ENCODE assay signal across 1 cellular context in the genomic region with DNA sequence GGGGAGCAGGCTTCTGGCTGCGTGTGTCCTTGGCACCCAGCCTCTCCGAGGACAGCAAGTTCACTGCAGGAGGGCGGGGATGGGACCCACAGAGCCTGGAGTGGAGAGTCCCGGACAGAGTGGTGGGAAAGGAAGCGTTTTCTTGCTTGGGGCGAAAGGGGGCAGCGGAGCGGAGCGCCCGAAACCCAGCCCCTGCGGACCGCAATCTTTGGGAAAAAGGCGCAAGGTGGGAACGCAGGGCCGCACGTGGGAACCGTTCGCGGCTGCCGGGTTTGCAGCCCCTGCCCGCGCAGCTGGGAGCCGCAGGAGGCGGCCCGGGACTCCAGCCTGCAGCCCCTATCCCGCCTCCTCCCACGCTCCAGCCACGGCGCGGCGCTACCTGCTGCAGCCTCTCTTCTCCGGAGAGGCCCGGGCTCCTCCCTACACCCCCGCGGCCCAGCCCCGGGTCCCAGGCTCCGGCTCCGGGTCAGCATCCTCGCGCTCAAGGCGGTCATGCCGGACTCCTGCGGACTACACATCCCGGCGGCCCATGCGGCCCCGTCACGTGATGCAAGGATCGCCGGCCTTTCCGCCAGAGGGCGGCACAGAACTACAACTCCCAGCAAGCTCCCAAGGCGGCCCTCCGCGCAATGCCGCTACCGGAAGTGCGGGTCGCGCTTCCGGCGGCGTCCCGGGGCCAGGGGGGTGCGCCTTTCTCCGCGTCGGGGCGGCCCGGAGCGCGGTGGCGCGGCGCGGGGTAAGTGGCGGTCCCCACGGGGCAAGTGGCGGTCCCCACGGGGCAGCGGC.
TF ChIP-seq lines count a peak whose summit lies in the region.

A gene (minus strand): TSS at position 505 of the 786 bp plus-strand sequence. CDS start 11 bp downstream, at position 494.
A gene (plus strand): TSS at position 656 of the 786 bp plus-strand sequence. CDS start 631 bp downstream, outside the sequence.

TF ChIP-seq in K562, 482 proteins besides CTCF, POLR2A, EP300 and RAD21 (continued from another document and continues in another):
- TF ChIP-seq, protein P1, sequence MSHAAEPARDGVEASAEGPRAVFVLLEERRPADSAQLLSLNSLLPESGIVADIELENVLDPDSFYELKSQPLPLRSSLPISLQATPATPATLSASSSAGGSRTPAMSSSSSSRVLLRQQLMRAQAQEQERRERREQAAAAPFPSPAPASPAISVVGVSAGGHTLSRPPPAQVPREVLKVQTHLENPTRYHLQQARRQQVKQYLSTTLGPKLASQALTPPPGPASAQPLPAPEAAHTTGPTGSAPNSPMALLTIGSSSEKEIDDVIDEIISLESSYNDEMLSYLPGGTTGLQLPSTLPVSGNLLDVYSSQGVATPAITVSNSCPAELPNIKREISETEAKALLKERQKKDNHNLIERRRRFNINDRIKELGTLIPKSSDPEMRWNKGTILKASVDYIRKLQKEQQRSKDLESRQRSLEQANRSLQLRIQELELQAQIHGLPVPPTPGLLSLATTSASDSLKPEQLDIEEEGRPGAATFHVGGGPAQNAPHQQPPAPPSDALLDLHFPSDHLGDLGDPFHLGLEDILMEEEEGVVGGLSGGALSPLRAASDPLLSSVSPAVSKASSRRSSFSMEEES (CRISPR knock-in tag; IDR thresholded peaks at IDR 0.05): peak; percentile 100
- TF ChIP-seq TGIF2 (CRISPR knock-in tag; IDR thresholded peaks at IDR 0.05) (peak; percentile 80; the same call in 1 of the 2 replicates), NONO (IDR thresholded peaks at IDR 0.05; ENCODE audit: low read depth in 2 of 2, low read length in 1 of 2) (peak in 1 of 2 experiments; percentile 61; a peak in 1 of 4 replicates), MXI1 (IDR thresholded peaks at IDR 0.05; ENCODE audit: low read depth, low read length) (peak; percentile 19), CEBPG (CRISPR knock-in tag; IDR thresholded peaks at IDR 0.05) (peak; percentile 86; the same call in 1 of the 2 replicates), CEBPG (tag; conservative IDR thresholded peaks at IDR 0.05 in 1 of 2, IDR thresholded peaks at IDR 0.05 in 1 of 2) (no peak; a peak in 1 of 4 replicates), XRCC3 (IDR thresholded peaks at IDR 0.05) (no peak), KLF1 (tag; IDR thresholded peaks at IDR 0.05) (peak; percentile 69), ZNF24 (IDR thresholded peaks at IDR 0.05) (0 out of 2 replicates have a peak, but pooled peaks have one; percentile 21), NR4A1 (CRISPR knock-in tag; IDR thresholded peaks at IDR 0.05) (peak; percentile 55; the same call in 1 of the 2 replicates), NR4A1 (tag; IDR thresholded peaks at IDR 0.05) (peak; percentile 74; the same call in 1 of the 2 replicates), ZFX (CRISPR knock-in tag; IDR thresholded peaks at IDR 0.05) (peak; percentile 83), ETV5 (CRISPR knock-in tag; IDR thresholded peaks at IDR 0.05; ENCODE audit: low read depth) (peak; percentile 90; the same call in 1 of the 2 replicates), GATAD2B (IDR thresholded peaks at IDR 0.05; ENCODE audit: borderline replicate concordance) (0 out of 2 replicates have a peak, but pooled peaks have one; percentile 23), CXXC5 (CRISPR knock-in tag; IDR thresholded peaks at IDR 0.05) (peak; percentile 99)
- TF ChIP-seq, protein P2, sequence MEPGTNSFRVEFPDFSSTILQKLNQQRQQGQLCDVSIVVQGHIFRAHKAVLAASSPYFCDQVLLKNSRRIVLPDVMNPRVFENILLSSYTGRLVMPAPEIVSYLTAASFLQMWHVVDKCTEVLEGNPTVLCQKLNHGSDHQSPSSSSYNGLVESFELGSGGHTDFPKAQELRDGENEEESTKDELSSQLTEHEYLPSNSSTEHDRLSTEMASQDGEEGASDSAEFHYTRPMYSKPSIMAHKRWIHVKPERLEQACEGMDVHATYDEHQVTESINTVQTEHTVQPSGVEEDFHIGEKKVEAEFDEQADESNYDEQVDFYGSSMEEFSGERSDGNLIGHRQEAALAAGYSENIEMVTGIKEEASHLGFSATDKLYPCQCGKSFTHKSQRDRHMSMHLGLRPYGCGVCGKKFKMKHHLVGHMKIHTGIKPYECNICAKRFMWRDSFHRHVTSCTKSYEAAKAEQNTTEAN (CRISPR knock-in tag; IDR thresholded peaks at IDR 0.05): no peak
- TF ChIP-seq, protein P3, sequence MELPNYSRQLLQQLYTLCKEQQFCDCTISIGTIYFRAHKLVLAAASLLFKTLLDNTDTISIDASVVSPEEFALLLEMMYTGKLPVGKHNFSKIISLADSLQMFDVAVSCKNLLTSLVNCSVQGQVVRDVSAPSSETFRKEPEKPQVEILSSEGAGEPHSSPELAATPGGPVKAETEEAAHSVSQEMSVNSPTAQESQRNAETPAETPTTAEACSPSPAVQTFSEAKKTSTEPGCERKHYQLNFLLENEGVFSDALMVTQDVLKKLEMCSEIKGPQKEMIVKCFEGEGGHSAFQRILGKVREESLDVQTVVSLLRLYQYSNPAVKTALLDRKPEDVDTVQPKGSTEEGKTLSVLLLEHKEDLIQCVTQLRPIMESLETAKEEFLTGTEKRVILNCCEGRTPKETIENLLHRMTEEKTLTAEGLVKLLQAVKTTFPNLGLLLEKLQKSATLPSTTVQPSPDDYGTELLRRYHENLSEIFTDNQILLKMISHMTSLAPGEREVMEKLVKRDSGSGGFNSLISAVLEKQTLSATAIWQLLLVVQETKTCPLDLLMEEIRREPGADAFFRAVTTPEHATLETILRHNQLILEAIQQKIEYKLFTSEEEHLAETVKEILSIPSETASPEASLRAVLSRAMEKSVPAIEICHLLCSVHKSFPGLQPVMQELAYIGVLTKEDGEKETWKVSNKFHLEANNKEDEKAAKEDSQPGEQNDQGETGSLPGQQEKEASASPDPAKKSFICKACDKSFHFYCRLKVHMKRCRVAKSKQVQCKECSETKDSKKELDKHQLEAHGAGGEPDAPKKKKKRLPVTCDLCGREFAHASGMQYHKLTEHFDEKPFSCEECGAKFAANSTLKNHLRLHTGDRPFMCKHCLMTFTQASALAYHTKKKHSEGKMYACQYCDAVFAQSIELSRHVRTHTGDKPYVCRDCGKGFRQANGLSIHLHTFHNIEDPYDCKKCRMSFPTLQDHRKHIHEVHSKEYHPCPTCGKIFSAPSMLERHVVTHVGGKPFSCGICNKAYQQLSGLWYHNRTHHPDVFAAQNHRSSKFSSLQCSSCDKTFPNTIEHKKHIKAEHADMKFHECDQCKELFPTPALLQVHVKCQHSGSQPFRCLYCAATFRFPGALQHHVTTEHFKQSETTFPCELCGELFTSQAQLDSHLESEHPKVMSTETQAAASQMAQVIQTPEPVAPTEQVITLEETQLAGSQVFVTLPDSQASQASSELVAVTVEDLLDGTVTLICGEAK (IDR thresholded peaks at IDR 0.05): peak; percentile 98
- TF ChIP-seq, protein P3 (CRISPR knock-in tag; IDR thresholded peaks at IDR 0.05): no peak
- TF ChIP-seq, protein P4, sequence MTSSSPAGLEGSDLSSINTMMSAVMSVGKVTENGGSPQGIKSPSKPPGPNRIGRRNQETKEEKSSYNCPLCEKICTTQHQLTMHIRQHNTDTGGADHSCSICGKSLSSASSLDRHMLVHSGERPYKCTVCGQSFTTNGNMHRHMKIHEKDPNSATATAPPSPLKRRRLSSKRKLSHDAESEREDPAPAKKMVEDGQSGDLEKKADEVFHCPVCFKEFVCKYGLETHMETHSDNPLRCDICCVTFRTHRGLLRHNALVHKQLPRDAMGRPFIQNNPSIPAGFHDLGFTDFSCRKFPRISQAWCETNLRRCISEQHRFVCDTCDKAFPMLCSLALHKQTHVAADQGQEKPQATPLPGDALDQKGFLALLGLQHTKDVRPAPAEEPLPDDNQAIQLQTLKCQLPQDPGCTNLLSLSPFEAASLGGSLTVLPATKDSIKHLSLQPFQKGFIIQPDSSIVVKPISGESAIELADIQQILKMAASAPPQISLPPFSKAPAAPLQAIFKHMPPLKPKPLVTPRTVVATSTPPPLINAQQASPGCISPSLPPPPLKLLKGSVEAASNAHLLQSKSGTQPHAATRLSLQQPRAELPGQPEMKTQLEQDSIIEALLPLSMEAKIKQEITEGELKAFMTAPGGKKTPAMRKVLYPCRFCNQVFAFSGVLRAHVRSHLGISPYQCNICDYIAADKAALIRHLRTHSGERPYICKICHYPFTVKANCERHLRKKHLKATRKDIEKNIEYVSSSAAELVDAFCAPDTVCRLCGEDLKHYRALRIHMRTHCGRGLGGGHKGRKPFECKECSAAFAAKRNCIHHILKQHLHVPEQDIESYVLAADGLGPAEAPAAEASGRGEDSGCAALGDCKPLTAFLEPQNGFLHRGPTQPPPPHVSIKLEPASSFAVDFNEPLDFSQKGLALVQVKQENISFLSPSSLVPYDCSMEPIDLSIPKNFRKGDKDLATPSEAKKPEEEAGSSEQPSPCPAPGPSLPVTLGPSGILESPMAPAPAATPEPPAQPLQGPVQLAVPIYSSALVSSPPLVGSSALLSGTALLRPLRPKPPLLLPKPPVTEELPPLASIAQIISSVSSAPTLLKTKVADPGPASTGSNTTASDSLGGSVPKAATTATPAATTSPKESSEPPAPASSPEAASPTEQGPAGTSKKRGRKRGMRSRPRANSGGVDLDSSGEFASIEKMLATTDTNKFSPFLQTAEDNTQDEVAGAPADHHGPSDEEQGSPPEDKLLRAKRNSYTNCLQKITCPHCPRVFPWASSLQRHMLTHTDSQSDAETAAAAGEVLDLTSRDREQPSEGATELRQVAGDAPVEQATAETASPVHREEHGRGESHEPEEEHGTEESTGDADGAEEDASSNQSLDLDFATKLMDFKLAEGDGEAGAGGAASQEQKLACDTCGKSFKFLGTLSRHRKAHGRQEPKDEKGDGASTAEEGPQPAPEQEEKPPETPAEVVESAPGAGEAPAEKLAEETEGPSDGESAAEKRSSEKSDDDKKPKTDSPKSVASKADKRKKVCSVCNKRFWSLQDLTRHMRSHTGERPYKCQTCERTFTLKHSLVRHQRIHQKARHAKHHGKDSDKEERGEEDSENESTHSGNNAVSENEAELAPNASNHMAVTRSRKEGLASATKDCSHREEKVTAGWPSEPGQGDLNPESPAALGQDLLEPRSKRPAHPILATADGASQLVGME (CRISPR knock-in tag; IDR thresholded peaks at IDR 0.05): 0 out of 2 replicates have a peak, but pooled peaks have one; percentile 53
- TF ChIP-seq, protein P5, sequence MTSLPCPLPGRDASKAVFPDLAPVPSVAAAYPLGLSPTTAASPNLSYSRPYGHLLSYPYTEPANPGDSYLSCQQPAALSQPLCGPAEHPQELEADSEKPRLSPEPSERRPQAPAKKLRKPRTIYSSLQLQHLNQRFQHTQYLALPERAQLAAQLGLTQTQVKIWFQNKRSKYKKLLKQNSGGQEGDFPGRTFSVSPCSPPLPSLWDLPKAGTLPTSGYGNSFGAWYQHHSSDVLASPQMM (CRISPR knock-in tag; IDR thresholded peaks at IDR 0.05): no peak
- TF ChIP-seq, protein P6, sequence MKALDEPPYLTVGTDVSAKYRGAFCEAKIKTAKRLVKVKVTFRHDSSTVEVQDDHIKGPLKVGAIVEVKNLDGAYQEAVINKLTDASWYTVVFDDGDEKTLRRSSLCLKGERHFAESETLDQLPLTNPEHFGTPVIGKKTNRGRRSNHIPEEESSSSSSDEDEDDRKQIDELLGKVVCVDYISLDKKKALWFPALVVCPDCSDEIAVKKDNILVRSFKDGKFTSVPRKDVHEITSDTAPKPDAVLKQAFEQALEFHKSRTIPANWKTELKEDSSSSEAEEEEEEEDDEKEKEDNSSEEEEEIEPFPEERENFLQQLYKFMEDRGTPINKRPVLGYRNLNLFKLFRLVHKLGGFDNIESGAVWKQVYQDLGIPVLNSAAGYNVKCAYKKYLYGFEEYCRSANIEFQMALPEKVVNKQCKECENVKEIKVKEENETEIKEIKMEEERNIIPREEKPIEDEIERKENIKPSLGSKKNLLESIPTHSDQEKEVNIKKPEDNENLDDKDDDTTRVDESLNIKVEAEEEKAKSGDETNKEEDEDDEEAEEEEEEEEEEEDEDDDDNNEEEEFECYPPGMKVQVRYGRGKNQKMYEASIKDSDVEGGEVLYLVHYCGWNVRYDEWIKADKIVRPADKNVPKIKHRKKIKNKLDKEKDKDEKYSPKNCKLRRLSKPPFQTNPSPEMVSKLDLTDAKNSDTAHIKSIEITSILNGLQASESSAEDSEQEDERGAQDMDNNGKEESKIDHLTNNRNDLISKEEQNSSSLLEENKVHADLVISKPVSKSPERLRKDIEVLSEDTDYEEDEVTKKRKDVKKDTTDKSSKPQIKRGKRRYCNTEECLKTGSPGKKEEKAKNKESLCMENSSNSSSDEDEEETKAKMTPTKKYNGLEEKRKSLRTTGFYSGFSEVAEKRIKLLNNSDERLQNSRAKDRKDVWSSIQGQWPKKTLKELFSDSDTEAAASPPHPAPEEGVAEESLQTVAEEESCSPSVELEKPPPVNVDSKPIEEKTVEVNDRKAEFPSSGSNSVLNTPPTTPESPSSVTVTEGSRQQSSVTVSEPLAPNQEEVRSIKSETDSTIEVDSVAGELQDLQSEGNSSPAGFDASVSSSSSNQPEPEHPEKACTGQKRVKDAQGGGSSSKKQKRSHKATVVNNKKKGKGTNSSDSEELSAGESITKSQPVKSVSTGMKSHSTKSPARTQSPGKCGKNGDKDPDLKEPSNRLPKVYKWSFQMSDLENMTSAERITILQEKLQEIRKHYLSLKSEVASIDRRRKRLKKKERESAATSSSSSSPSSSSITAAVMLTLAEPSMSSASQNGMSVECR (CRISPR knock-in tag; IDR thresholded peaks at IDR 0.05): peak; percentile 85; the same call in 1 of the 2 replicates
- TF ChIP-seq, protein P7, sequence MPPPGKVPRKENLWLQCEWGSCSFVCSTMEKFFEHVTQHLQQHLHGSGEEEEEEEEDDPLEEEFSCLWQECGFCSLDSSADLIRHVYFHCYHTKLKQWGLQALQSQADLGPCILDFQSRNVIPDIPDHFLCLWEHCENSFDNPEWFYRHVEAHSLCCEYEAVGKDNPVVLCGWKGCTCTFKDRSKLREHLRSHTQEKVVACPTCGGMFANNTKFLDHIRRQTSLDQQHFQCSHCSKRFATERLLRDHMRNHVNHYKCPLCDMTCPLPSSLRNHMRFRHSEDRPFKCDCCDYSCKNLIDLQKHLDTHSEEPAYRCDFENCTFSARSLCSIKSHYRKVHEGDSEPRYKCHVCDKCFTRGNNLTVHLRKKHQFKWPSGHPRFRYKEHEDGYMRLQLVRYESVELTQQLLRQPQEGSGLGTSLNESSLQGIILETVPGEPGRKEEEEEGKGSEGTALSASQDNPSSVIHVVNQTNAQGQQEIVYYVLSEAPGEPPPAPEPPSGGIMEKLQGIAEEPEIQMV (tag; conservative IDR thresholded peaks at IDR 0.05; ENCODE audit: low read depth): no peak
